Comparison of ENCODE assay signal across 22 cellular contexts in the genomic region with DNA sequence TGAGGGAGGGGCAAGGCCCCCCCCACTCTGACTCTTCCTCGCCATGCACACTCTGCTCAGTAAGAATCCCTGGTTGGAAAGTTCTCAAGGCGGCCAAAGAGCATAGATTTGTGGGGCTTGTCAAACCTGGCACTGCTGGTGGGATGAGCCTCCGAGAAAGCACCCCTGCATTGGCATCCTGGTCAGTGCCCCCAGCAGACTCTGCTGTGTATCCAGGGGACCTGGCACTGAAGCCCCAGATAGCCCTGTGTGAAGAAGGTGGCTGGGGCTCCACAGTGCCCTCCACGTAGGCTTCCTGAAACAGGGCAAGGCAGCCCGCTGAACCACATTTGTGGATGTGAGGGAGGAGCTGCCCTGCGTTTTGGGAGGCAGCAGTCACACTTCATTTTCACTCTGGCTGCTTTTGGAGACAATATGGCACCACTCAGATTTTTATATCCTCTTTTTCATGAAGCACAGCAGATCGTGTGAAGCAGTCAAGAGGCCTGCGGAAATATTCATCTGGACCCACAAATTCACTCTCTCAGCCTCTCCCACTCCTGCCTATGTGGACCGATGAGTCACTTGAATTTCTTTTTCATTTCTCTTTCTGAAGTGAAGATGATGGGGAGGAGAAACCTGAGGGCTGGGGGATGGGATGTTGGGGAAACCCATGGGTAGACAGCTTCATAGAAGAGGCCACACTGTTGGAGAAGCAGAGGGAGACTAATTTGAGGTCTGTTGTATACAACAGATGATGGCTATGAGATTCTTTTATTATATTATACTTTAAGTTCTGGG.
A peak's percentile ranks its signal among the peaks of the same experiment; 100 is the strongest.
DNase-seq lines count a peak whose midpoint lies in the region; ATAC-seq and TF ChIP-seq lines count a peak whose summit lies in the region.
"Had no signal": no experiment of that assay in that cellular context is flagged by ENCODE, and none has a peak within 500 bp of the region (broad histone marks: within the 10 kb centered on the region; RNA-seq: fewer than 3 reads in every experiment).

No MANE protein-coding gene starts in this region.

- H3K4me3 Mint-ChIP-seq in stimulated activated naive B cell treated with anti-CD40 and anti-IgM and Interleukin-4, amounts not matched to agents 10 μg/mL and 1 μg/mL and 100 μg/mL, for 72 hours = no peak overlapping the region
- no peak overlapping the region for H3K4me3 Mint-ChIP-seq in type B pancreatic cell
- H3K4me3 Mint-ChIP-seq: activated B cell treated with CpG ODN at 0.5 μM for 24 hours; CD4-positive, alpha-beta T cell; immature natural killer cell; nephron progenitor cell had no signal

- ATAC-seq in stimulated activated naive B cell treated with anti-CD40 and anti-IgM and Interleukin-4, amounts not matched to agents 10 μg/mL and 1 μg/mL and 100 μg/mL, for 72 hours (replicated peaks) = peak; percentile 84 to 88
- ATAC-seq: left lung, right lobe of liver, SK-N-SH treated with all-trans-retinoic acid at 6 μM for 48 hours had no signal

- no peak for TF ChIP-seq CTCF in type B pancreatic cell (conservative IDR thresholded peaks at IDR 0.05)

- peaks cover 4 to 9% of the 10 kb centered on the region in 2 donors for H3K9me3 Mint-ChIP-seq in stimulated activated naive B cell treated with anti-CD40 and anti-IgM and Interleukin-4, amounts not matched to agents 10 μg/mL and 1 μg/mL and 100 μg/mL, for 72 hours
- H3K9me3 Mint-ChIP-seq in type B pancreatic cell = no peaks in the 10 kb centered on the region

- H3K36me3 Mint-ChIP-seq in stimulated activated naive B cell treated with anti-CD40 and anti-IgM and Interleukin-4, amounts not matched to agents 10 μg/mL and 1 μg/mL and 100 μg/mL, for 72 hours = peaks cover 2 to 3% of the 10 kb centered on the region in 2 donors
- H3K36me3 Mint-ChIP-seq in type B pancreatic cell = peaks cover 3% of the 10 kb centered on the region

- H3K4me1 Mint-ChIP-seq in stimulated activated naive B cell treated with anti-CD40 and anti-IgM and Interleukin-4, amounts not matched to agents 10 μg/mL and 1 μg/mL and 100 μg/mL, for 72 hours = peaks cover 18 to 19% of the 10 kb centered on the region in 2 donors
- peaks cover 9% of the 10 kb centered on the region for H3K4me1 Mint-ChIP-seq in type B pancreatic cell (ENCODE audit: unreplicated experiment)
- H3K4me1 Mint-ChIP-seq: nephron progenitor cell had no signal

- H3K27ac Mint-ChIP-seq in stimulated activated naive B cell treated with anti-CD40 and anti-IgM and Interleukin-4, amounts not matched to agents 10 μg/mL and 1 μg/mL and 100 μg/mL, for 72 hours = no peak overlapping the region
- H3K27ac Mint-ChIP-seq in type B pancreatic cell = no peak overlapping the region
- H3K27ac Mint-ChIP-seq: activated B cell treated with CpG ODN at 0.5 μM for 24 hours; activated T-helper 2 cell treated with anti-CD3 and anti-CD28 coated beads, Interferon-gamma antibody, Interleukin-2, Interleukin-4, amounts not matched to agents 10 μg/mL and 5 μg/mL and 100 μg/mL, durations not matched to agents 14 hours and 24 hours and 36 hours; CD4-positive, alpha-beta T cell; nephron progenitor cell had no signal

- DNase-seq in activated T-cell treated with anti-CD3 and anti-CD28 coated beads for 24 hours (ENCODE audit: low read depth) = peak; percentile 20
- DNase-seq in activated T-cell treated with anti-CD3 and anti-CD28 coated beads for 4 hours = no peak
- DNase-seq in activated T-cell treated with anti-CD3 and anti-CD28 coated beads, Interleukin-2, amount 50 U/mL, for 48 hours = peak; percentile 56 to 58
- DNase-seq in stimulated activated CD4-positive, alpha-beta T cell treated with anti-CD3 and anti-CD28 coated beads, Interleukin-12 subunit alpha, Interleukin-12 subunit beta, amount 100 ng/mL, for 48 hours (ENCODE audit: low read depth in 2 of 3, low spot score in 1 of 3) = peak; percentile 25 to 41 (median 41)
- DNase-seq in stimulated activated naive B cell treated with anti-CD40 and anti-IgM and Interleukin-4, amounts not matched to agents 10 μg/mL and 1 μg/mL and 100 μg/mL, for 72 hours = peak; percentile 20
- DNase-seq in NCI-H2029 treated with DMSO at 0.1 percent for 48 hours (lab: John Stamatoyannopoulos, UW) = no peak
- no peak for DNase-seq in type B pancreatic cell (ENCODE audit: extremely low spot score, unreplicated experiment)
- DNase-seq: activated B cell treated with CpG ODN at 0.5 μM for 24 hours; anterior cingulate cortex; caudate nucleus; CD4-positive, alpha-beta T cell; DMS153; GDM1; immature natural killer cell; left lung; NCI-H2171 treated with DMSO at 0.1 percent for 48 hours; NCI-H526; nephron progenitor cell; right lobe of liver; T-helper 9 cell had no signal

- H3K27me3 Mint-ChIP-seq in stimulated activated naive B cell treated with anti-CD40 and anti-IgM and Interleukin-4, amounts not matched to agents 10 μg/mL and 1 μg/mL and 100 μg/mL, for 72 hours = peaks cover 0 to 4% of the 10 kb centered on the region in 2 donors
- no peaks in the 10 kb centered on the region for H3K27me3 Mint-ChIP-seq in type B pancreatic cell
- H3K27me3 Mint-ChIP-seq: CD4-positive, alpha-beta T cell had no signal

Comparison
In these comparisons a context has a peak if more than half of its experiments do, and no peak if none do; other contexts are left out.
1. DNase-seq: peak in activated T-cell treated with anti-CD3 and anti-CD28 coated beads for 24 hours (single experiment), activated T-cell treated with anti-CD3 and anti-CD28 coated beads, Interleukin-2, amount 50 U/mL, for 48 hours (2 of 2), stimulated activated CD4-positive, alpha-beta T cell treated with anti-CD3 and anti-CD28 coated beads, Interleukin-12 subunit alpha, Interleukin-12 subunit beta, amount 100 ng/mL, for 48 hours (3 of 3) and stimulated activated naive B cell treated with anti-CD40 and anti-IgM and Interleukin-4, amounts not matched to agents 10 μg/mL and 1 μg/mL and 100 μg/mL, for 72 hours (single experiment); none in activated T-cell treated with anti-CD3 and anti-CD28 coated beads for 4 hours (single experiment), NCI-H2029 treated with DMSO at 0.1 percent for 48 hours (single experiment) and type B pancreatic cell (single experiment).